10 cellular contexts compared by ENCODE assay signal in genomic region chr2:222433381-222434173, GRCh38. TPM values are rescaled to one million over a fixed set of nuclear protein-coding genes. Genes with fewer than 3 reads are reported as not detected.
DNase-seq lines count a peak whose midpoint lies in the region; ATAC-seq and TF ChIP-seq lines count a peak whose summit lies in the region.
"Had no signal": no experiment of that assay in that cellular context is flagged by ENCODE, and none has a peak within 500 bp of the region (broad histone marks: within the 10 kb centered on the region; RNA-seq: fewer than 3 reads in every experiment).

No MANE protein-coding gene starts in this region.

- no peak overlapping the region for H3K9ac ChIP-seq in SK-N-SH

- CTCF ChIA-PET in SK-N-SH (lab: Yijun Ruan, JAX) = no interaction called here

- H3K79me2 ChIP-seq in SK-N-SH (ENCODE audit: insufficient read depth) = no peaks in the 10 kb centered on the region

- no peak for TF ChIP-seq RAD21 in SK-N-SH (IDR thresholded peaks at IDR 0.05; ENCODE audit: low read length)

- intact Hi-C loops in ascending aorta (cut with DNase I) = no loop called here

- no peak overlapping the region for H3K4me2 ChIP-seq in SK-N-SH

- H3K36me3 ChIP-seq in kidney epithelial cell (ENCODE audit: control insufficient read depth, insufficient read depth, low read length) (no peaks in the 10 kb centered on the region), SK-N-SH (replicated peaks in 1 of 2; ENCODE audit: control insufficient read depth in 1 of 2, insufficient read depth in 2 of 2, low read length in 1 of 2) (no peaks in the 10 kb centered on the region), ascending aorta (no peaks in the 10 kb centered on the region), right atrium auricular region (no peaks in the 10 kb centered on the region)

- no peak for TF ChIP-seq CTCF in kidney epithelial cell (IDR thresholded peaks at IDR 0.05; ENCODE audit: insufficient read depth, low read length, poor library complexity, severe bottlenecking)
- TF ChIP-seq CTCF in SK-N-SH (IDR thresholded peaks at IDR 0.05) = no peak
- no peak for TF ChIP-seq CTCF in ascending aorta (IDR thresholded peaks at IDR 0.05)
- TF ChIP-seq CTCF in right atrium auricular region (IDR thresholded peaks at IDR 0.05) = no peak

- H3K9me3 ChIP-seq in SK-N-SH = no peaks in the 10 kb centered on the region
- no peaks in the 10 kb centered on the region for H3K9me3 ChIP-seq in ascending aorta
- no peaks in the 10 kb centered on the region for H3K9me3 ChIP-seq in right atrium auricular region

- POLR2A ChIA-PET in SK-N-SH (lab: Yijun Ruan, JAX) = no interaction called here

- H3K4me3 ChIP-seq in kidney epithelial cell (ENCODE audit: low read depth, low read length) = no peak overlapping the region
- H3K4me3 ChIP-seq in SK-N-SH (ENCODE audit: low read depth in 2 of 2, low read length in 1 of 2) = no peak overlapping the region
- no peak overlapping the region for H3K4me3 ChIP-seq in ascending aorta
- no peak overlapping the region for H3K4me3 ChIP-seq in right atrium auricular region
- H3K4me3 ChIP-seq: skin epidermis had no signal

- H3K27ac ChIP-seq in SK-N-SH (ENCODE audit: low read depth in 2 of 2, low read length in 1 of 2) (no peak overlapping the region), ascending aorta (no peak overlapping the region), right atrium auricular region (no peak overlapping the region)
- H3K27ac ChIP-seq: skin epidermis had no signal

- DNase-seq in NCI-H1417 (lab: John Stamatoyannopoulos, UW) (peak; percentile 30 to 94 (median 72)), kidney epithelial cell (ENCODE audit: low read depth) (peak; percentile 63), SK-N-SH (no peak), ascending aorta (ENCODE audit: low spot score in 2 of 2) (no peak), right atrium auricular region (ENCODE audit: low spot score) (no peak)
- DNase-seq in activated CD4-positive, CD25-positive, alpha-beta regulatory T cell (lab: John Stamatoyannopoulos, UW) = no peak

- WGBS in SK-N-SH (ENCODE audit: low lambda C conversion rate) = 38% methylated on average over 8 of the region's 8 CpGs

- H2AFZ ChIP-seq in SK-N-SH (ENCODE audit: low read depth) = no peak overlapping the region

- no peak for TF ChIP-seq EP300 in SK-N-SH (IDR thresholded peaks at IDR 0.05; ENCODE audit: borderline replicate concordance in 1 of 2, low read depth in 1 of 2, low read length in 1 of 2)

- no peaks in the 10 kb centered on the region for H3F3A ChIP-seq in SK-N-SH (replicated peaks; ENCODE audit: insufficient read depth)

- peak; percentile 81 for ATAC-seq in GM18508 (IDR thresholded peaks at IDR 0.05; ENCODE audit: insufficient read depth, unreplicated experiment)
- peak; percentile 74 for ATAC-seq in HG02571 (IDR thresholded peaks at IDR 0.05; ENCODE audit: unreplicated experiment)

- H4K20me1 ChIP-seq in SK-N-SH (ENCODE audit: insufficient read depth) = no peaks in the 10 kb centered on the region

- H3K9me2 ChIP-seq in SK-N-SH = no peaks in the 10 kb centered on the region

- H3K27me3 ChIP-seq in kidney epithelial cell (ENCODE audit: control insufficient read depth, insufficient read depth, low read length) (no peaks in the 10 kb centered on the region), SK-N-SH (ENCODE audit: insufficient read depth) (no peaks in the 10 kb centered on the region), ascending aorta (no peaks in the 10 kb centered on the region), right atrium auricular region (no peaks in the 10 kb centered on the region)

- H3K4me1 ChIP-seq in SK-N-SH (ENCODE audit: control insufficient read depth in 1 of 2, insufficient read depth in 2 of 2, low read depth in 1 of 2, low read length in 1 of 2) (no peaks in the 10 kb centered on the region), ascending aorta (no peaks in the 10 kb centered on the region), right atrium auricular region (no peaks in the 10 kb centered on the region)

TF ChIP-seq in SK-N-SH, 30 proteins besides CTCF, POLR2A, EP300 and RAD21:
- TF ChIP-seq TEAD4 (IDR thresholded peaks at IDR 0.05; ENCODE audit: borderline replicate concordance, insufficient read depth) (no peak), RFX5 (IDR thresholded peaks at IDR 0.05; ENCODE audit: low read length) (no peak), MXI1 (IDR thresholded peaks at IDR 0.05; ENCODE audit: low read depth, low read length) (no peak), NFIC (IDR thresholded peaks at IDR 0.05; ENCODE audit: borderline replicate concordance) (no peak), PBX3 (IDR thresholded peaks at IDR 0.05) (no peak), RXRA (IDR thresholded peaks at IDR 0.05; ENCODE audit: borderline replicate concordance, low read depth) (no peak), MEF2A (IDR thresholded peaks at IDR 0.05; ENCODE audit: borderline replicate concordance, low read depth) (no peak), IRF3 (IDR thresholded peaks at IDR 0.05; ENCODE audit: low read depth, low read length) (no peak), SMC3 (IDR thresholded peaks at IDR 0.05; ENCODE audit: low read depth, low read length) (no peak), GATA2 (CRISPR knock-in tag; IDR thresholded peaks at IDR 0.05) (no peak), SIN3A (IDR thresholded peaks at IDR 0.05; ENCODE audit: borderline replicate concordance, low read depth, low read length) (no peak), TAF1 (IDR thresholded peaks at IDR 0.05; ENCODE audit: borderline replicate concordance, low read depth, low read length) (no peak)
- TF ChIP-seq, protein P1, sequence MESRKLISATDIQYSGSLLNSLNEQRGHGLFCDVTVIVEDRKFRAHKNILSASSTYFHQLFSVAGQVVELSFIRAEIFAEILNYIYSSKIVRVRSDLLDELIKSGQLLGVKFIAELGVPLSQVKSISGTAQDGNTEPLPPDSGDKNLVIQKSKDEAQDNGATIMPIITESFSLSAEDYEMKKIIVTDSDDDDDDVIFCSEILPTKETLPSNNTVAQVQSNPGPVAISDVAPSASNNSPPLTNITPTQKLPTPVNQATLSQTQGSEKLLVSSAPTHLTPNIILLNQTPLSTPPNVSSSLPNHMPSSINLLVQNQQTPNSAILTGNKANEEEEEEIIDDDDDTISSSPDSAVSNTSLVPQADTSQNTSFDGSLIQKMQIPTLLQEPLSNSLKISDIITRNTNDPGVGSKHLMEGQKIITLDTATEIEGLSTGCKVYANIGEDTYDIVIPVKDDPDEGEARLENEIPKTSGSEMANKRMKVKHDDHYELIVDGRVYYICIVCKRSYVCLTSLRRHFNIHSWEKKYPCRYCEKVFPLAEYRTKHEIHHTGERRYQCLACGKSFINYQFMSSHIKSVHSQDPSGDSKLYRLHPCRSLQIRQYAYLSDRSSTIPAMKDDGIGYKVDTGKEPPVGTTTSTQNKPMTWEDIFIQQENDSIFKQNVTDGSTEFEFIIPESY (IDR thresholded peaks at IDR 0.05; ENCODE audit: borderline replicate concordance, low read depth) = no peak
TF ChIP-seq in SK-N-SH: peak in this region for 0.

RNA-seq across cellular contexts. Expression of gene SGPP2, which starts 9.2 kb away (rescaled TPM):
- total RNA-seq in kidney epithelial cell (27.0 and 29.1 TPM in 2 replicates), ascending aorta (0.21 TPM), right atrium auricular region (10 to 100 TPM in 1 of 2 donors, 1 to 10 TPM in 1; 2.1 to 13.0 TPM)
- 0.03 TPM in 2 replicates for polyA plus RNA-seq in SK-N-SH (2012; rRNA removed)
- polyA plus RNA-seq in SK-N-SH (2012; cell fraction: cytosol; rRNA removed) = 0.08 and 0.10 TPM in 2 replicates
- polyA plus RNA-seq in SK-N-SH (2012; cell fraction: nucleus; rRNA removed) = 0.01 and 0.04 TPM in 2 replicates
- total RNA-seq: SK-MEL-5 had no signal

Comparison
In these comparisons a context has a peak if more than half of its experiments do, and no peak if none do; other contexts are left out.
1. DNase-seq: peak in NCI-H1417 (3 of 3) and kidney epithelial cell (single experiment); none in SK-N-SH (single experiment), ascending aorta (0 of 2), activated CD4-positive, CD25-positive, alpha-beta regulatory T cell (0 of 4) and right atrium auricular region (single experiment).